In genomic region chr7:107920048-107920772, GRCh38 we compare ENCODE assay signal across 10 cellular contexts. TPM values are rescaled to one million over a fixed set of nuclear protein-coding genes. Genes with fewer than 3 reads are reported as not detected.
DNase-seq lines count a peak whose midpoint lies in the region; ATAC-seq, FAIRE-seq and TF ChIP-seq lines count a peak whose summit lies in the region.
"Had no signal": no experiment of that assay in that cellular context is flagged by ENCODE, and none has a peak within 500 bp of the region (broad histone marks: within the 10 kb centered on the region; RNA-seq: fewer than 3 reads in every experiment).

No MANE protein-coding gene starts in this region.

- intact Hi-C loops in stomach (cut with DNase I; ENCODE audit: low total_unique reads), result no loop called here

- H3K4me1 Mint-ChIP-seq in activated naive CD8-positive, alpha-beta T cell treated with anti-CD3 and anti-CD28 coated beads, Interleukin-2, amount 10 ng/mL, durations not matched to agents 7 days and 5 days, result peaks cover 26% of the 10 kb centered on the region
- H3K4me1 Mint-ChIP-seq in activated naive CD8-positive, alpha-beta T cell treated with anti-CD3 and anti-CD28 coated beads for 36 hours, result peaks cover 49% of the 10 kb centered on the region

- no peaks in the 10 kb centered on the region for H3K27me3 Mint-ChIP-seq in activated naive CD8-positive, alpha-beta T cell treated with anti-CD3 and anti-CD28 coated beads, Interleukin-2, amount 10 ng/mL, durations not matched to agents 7 days and 5 days
- H3K27me3 Mint-ChIP-seq in activated naive CD8-positive, alpha-beta T cell treated with anti-CD3 and anti-CD28 coated beads for 36 hours, result no peaks in the 10 kb centered on the region

- H3K27me3 ChIP-seq in stomach, result no peaks in the 10 kb centered on the region
- H3K27me3 ChIP-seq: gastrocnemius medialis had no signal

- POLR2A ChIA-PET in activated naive CD8-positive, alpha-beta T cell treated with anti-CD3 and anti-CD28 coated beads, Interleukin-2, amount 10 ng/mL, durations not matched to agents 7 days and 5 days (lab: Charles Lee), result no interaction called here

- no peak overlapping the region for H3K4me3 Mint-ChIP-seq in activated naive CD8-positive, alpha-beta T cell treated with anti-CD3 and anti-CD28 coated beads, Interleukin-2, amount 10 ng/mL, durations not matched to agents 7 days and 5 days
- no peak overlapping the region for H3K4me3 Mint-ChIP-seq in activated naive CD8-positive, alpha-beta T cell treated with anti-CD3 and anti-CD28 coated beads for 36 hours

- no peaks in the 10 kb centered on the region for H3K9me3 Mint-ChIP-seq in activated naive CD8-positive, alpha-beta T cell treated with anti-CD3 and anti-CD28 coated beads, Interleukin-2, amount 10 ng/mL, durations not matched to agents 7 days and 5 days
- H3K9me3 Mint-ChIP-seq in activated naive CD8-positive, alpha-beta T cell treated with anti-CD3 and anti-CD28 coated beads for 36 hours, result peaks cover 1% of the 10 kb centered on the region

- no peak overlapping the region for H3K27ac Mint-ChIP-seq in activated naive CD8-positive, alpha-beta T cell treated with anti-CD3 and anti-CD28 coated beads, Interleukin-2, amount 10 ng/mL, durations not matched to agents 7 days and 5 days
- no peak overlapping the region for H3K27ac Mint-ChIP-seq in activated naive CD8-positive, alpha-beta T cell treated with anti-CD3 and anti-CD28 coated beads for 36 hours

- 3 to 10% (median 8%) methylated on average over 1 of the region's 1 CpG for WGBS in stomach, 5 donors

- H3K9me3 ChIP-seq in stomach, result no peaks in the 10 kb centered on the region
- H3K9me3 ChIP-seq: gastrocnemius medialis had no signal

- no peak for TF ChIP-seq EP300 in stomach (IDR thresholded peaks at IDR 0.05)

- H3K27ac ChIP-seq in stomach, result peak overlapping the region; percentile 2 to 55 (median 29)
- H3K27ac ChIP-seq: gastrocnemius medialis had no signal

- peaks cover 0 to 60% (median 20%) of the 10 kb centered on the region in 4 donors for H3K4me1 ChIP-seq in stomach
- H3K4me1 ChIP-seq: gastrocnemius medialis had no signal

- H3K4me3 ChIP-seq in fibroblast of mammary gland (ENCODE audit: control insufficient read depth, low read depth, low read length), result no peak overlapping the region
- no peak overlapping the region for H3K4me3 ChIP-seq in stomach
- H3K4me3 ChIP-seq: gastrocnemius medialis had no signal

- TF ChIP-seq CTCF in fibroblast of mammary gland (conservative IDR thresholded peaks at IDR 0.05; ENCODE audit: control insufficient read depth, insufficient read depth, low read depth, low read length) (no peak), stomach (IDR thresholded peaks at IDR 0.05) (no peak)

- peak; percentile 36 for ATAC-seq in activated naive CD8-positive, alpha-beta T cell treated with anti-CD3 and anti-CD28 coated beads, Interleukin-2, amount 10 ng/mL, durations not matched to agents 7 days and 5 days (ENCODE audit: low read depth)
- ATAC-seq in HG02981 (IDR thresholded peaks at IDR 0.05; ENCODE audit: unreplicated experiment) (no peak), GM18520 (IDR thresholded peaks at IDR 0.05; ENCODE audit: unreplicated experiment) (no peak)
- ATAC-seq: gastrocnemius medialis had no signal

- TF ChIP-seq POLR2A in stomach (IDR thresholded peaks at IDR 0.05), result no peak

- DNase-seq in activated naive CD8-positive, alpha-beta T cell treated with anti-CD3 and anti-CD28 coated beads, Interleukin-2, amount 10 ng/mL, durations not matched to agents 7 days and 5 days, result no peak
- DNase-seq in activated naive CD8-positive, alpha-beta T cell treated with anti-CD3 and anti-CD28 coated beads for 36 hours, result no peak
- DNase-seq in RCC 7860 (ENCODE audit: low spot score), result no peak
- DNase-seq in fibroblast of mammary gland (ENCODE audit: low read depth), result peak; percentile 36
- DNase-seq in stomach, result no peak
- no peak for DNase-seq in SW 1271 (lab: John Stamatoyannopoulos, UW)
- DNase-seq: gastrocnemius medialis, KG1 had no signal

- peaks cover 28 to 98% (median 90%) of the 10 kb centered on the region in 4 donors for H3K36me3 ChIP-seq in stomach

- FAIRE-seq in RCC 7860 (lab: Jason Lieb, UNC), result peak; percentile 27

- H3K36me3 Mint-ChIP-seq in activated naive CD8-positive, alpha-beta T cell treated with anti-CD3 and anti-CD28 coated beads, Interleukin-2, amount 10 ng/mL, durations not matched to agents 7 days and 5 days, result peaks cover 63% of the 10 kb centered on the region
- H3K36me3 Mint-ChIP-seq in activated naive CD8-positive, alpha-beta T cell treated with anti-CD3 and anti-CD28 coated beads for 36 hours, result peaks cover 57% of the 10 kb centered on the region

RNA-seq across cellular contexts. Expression of gene DLD, which starts 29.2 kb away (rescaled TPM):
- 10 to 100 TPM; 56.3 to 56.9 TPM for total RNA-seq in activated naive CD8-positive, alpha-beta T cell treated with anti-CD3 and anti-CD28 coated beads, Interleukin-2, amount 10 ng/mL, durations not matched to agents 7 days and 5 days
- total RNA-seq in activated naive CD8-positive, alpha-beta T cell treated with anti-CD3 and anti-CD28 coated beads for 36 hours, result 100 to 1,000 TPM; 121 to 128 TPM
- 100 to 1,000 TPM in 4 of 5 donors, 10 to 100 TPM in 1; 35.6 to 173 (median 133) TPM for total RNA-seq in stomach
- 10 to 100 TPM; 24.6 to 74.2 (median 43.6) TPM for polyA plus RNA-seq in stomach
